Comparison of ENCODE assay signal across 14 cellular contexts in the genomic region with DNA sequence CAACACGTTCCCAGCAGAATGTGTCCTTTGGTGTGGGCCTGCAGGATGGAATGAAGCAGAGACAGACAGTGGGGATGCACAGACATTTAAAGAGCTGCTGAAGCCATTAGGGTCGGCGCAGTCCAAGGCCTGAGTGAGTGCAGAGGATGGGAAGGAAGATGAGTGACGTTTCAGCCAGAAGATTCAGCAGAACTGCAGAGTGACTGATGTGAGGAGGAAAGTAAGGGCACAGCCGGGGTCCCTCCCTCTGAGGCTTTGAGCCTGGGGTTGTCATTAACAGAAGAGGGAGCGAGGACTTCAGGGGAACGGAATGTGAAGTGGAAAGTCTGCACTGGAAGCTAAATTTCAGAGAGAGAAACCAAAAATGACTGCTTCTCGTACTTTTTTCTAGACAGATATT.
DNase-seq lines count a peak whose midpoint lies in the region; ATAC-seq, FAIRE-seq and TF ChIP-seq lines count a peak whose summit lies in the region.
"Had no signal": no experiment of that assay in that cellular context is flagged by ENCODE, and none has a peak within 500 bp of the region (broad histone marks: within the 10 kb centered on the region; RNA-seq: fewer than 3 reads in every experiment).

No MANE protein-coding gene starts in this region.

- H3K4me2 ChIP-seq in H9 (ENCODE audit: insufficient read depth, insufficient read length, low read length) = no peak overlapping the region
- H3K4me2 ChIP-seq in mesenchymal stem cell (ENCODE audit: low read length, poor library complexity, severe bottlenecking) = no peak overlapping the region

- H3K9ac ChIP-seq in H9 (ENCODE audit: extremely low read depth, insufficient read length, low read length) (no peak overlapping the region), mesenchymal stem cell (ENCODE audit: low read length) (peak overlapping the region; percentile 80)

- H2BK15ac ChIP-seq in H9 (ENCODE audit: low read depth, low read length) (no peak overlapping the region), mesenchymal stem cell (ENCODE audit: low read depth, poor library complexity, severe bottlenecking) (no peak overlapping the region)

- H3K36me3 Mint-ChIP-seq in H9 (ENCODE audit: insufficient read depth in 1 of 3, low read depth in 3 of 3) = peaks cover 0 to 5% (median 3%) of the 10 kb centered on the region in 3 experiments; a peak in 4 of 7 replicates

- H4K20me1 ChIP-seq in H9 (ENCODE audit: control insufficient read depth, insufficient read depth, insufficient read length) = no peaks in the 10 kb centered on the region

- H3K4me1 Mint-ChIP-seq in H9 = peaks cover 3 to 4% of the 10 kb centered on the region in 2 experiments; a peak in 3 of 4 replicates

- no peak overlapping the region for H3K4me3 ChIP-seq in esophagus (ENCODE audit: low read depth in 1 of 2, low read length in 2 of 2)
- H3K4me3 ChIP-seq in mesenchymal stem cell (ENCODE audit: insufficient read depth in 1 of 2, low read depth in 1 of 2, low read length in 2 of 2) = peak overlapping the region in 1 of 2 experiments; percentile 62
- H3K4me3 ChIP-seq in tibial artery = no peak overlapping the region

- FAIRE-seq in GM12892 (lab: Jason Lieb, UNC) = no peak
- FAIRE-seq: D721Med, GM19239 had no signal

- H3K27ac ChIP-seq in H9 (ENCODE audit: insufficient read length, low read depth, low read length) (no peak overlapping the region), esophagus (ENCODE audit: low read depth in 2 of 2, low read length in 1 of 2) (peak overlapping the region; percentile 15 to 41), mesenchymal stem cell (ENCODE audit: low read length, poor library complexity, severe bottlenecking) (peak overlapping the region; percentile 90), tibial artery (peak overlapping the region; percentile 59 to 66)

- H2BK5ac ChIP-seq in H9 (ENCODE audit: insufficient read length, low read length) = no peak overlapping the region
- no peak overlapping the region for H2BK5ac ChIP-seq in mesenchymal stem cell (ENCODE audit: low read depth, low read length, poor library complexity, severe bottlenecking)

- no peaks in the 10 kb centered on the region for H3K79me1 ChIP-seq in H9 (ENCODE audit: insufficient read depth, low read depth, low read length, poor library complexity, severe bottlenecking)
- peaks cover 19% of the 10 kb centered on the region for H3K79me1 ChIP-seq in mesenchymal stem cell (replicated peaks; ENCODE audit: low read length, poor library complexity, severe bottlenecking)

- H3K4ac ChIP-seq in H9 (ENCODE audit: low read depth, low read length) (no peak overlapping the region), mesenchymal stem cell (ENCODE audit: low read depth in 1 of 2, low read length in 2 of 2) (peak overlapping the region in 1 of 2 experiments; percentile 0)

- no peak overlapping the region for H3K4me3 Mint-ChIP-seq in H9

- no peak overlapping the region for H3K56ac ChIP-seq in H9 (ENCODE audit: insufficient read length, low read depth, low read length)

- no peak for DNase-seq in H9
- DNase-seq in mesenchymal stem cell = peak; percentile 59
- DNase-seq in tibial artery = no peak
- no peak for DNase-seq in NCI-H2081 (lab: John Stamatoyannopoulos, UW)
- no peak for DNase-seq in RKO (ENCODE audit: low spot score)
- no peak for DNase-seq in GM12892 (ENCODE audit: insufficient read length)
- DNase-seq: activated CD8-positive, alpha-beta memory T cell treated with anti-CD3 and anti-CD28 coated beads, Interleukin-2, amount 50 U/mL, for 4 hours; amygdala; NCI-H187; stimulated activated CD8-positive, alpha-beta memory T cell treated with anti-CD3 and anti-CD28 coated beads, Interleukin-4, amount 100 ng/mL, for 48 hours had no signal

- peak overlapping the region in 2 of 3 experiments; percentile 32 to 56; a peak in 2 of 7 replicates for H3K27ac Mint-ChIP-seq in H9

- peaks cover 2% of the 10 kb centered on the region; the same call in 1 of the 2 replicates for H3K27me3 Mint-ChIP-seq in H9 (ENCODE audit: low read depth)

- H3K4me1 ChIP-seq in H9 (ENCODE audit: insufficient read depth, low read length) = no peaks in the 10 kb centered on the region
- no peaks in the 10 kb centered on the region for H3K4me1 ChIP-seq in esophagus (ENCODE audit: control insufficient read depth in 2 of 2, insufficient read depth in 2 of 2, low read length in 1 of 2)
- peaks cover 11% of the 10 kb centered on the region for H3K4me1 ChIP-seq in mesenchymal stem cell (ENCODE audit: control insufficient read depth, insufficient read depth, low read depth, low read length)
- peaks cover 5 to 21% (median 10%) of the 10 kb centered on the region in 4 donors for H3K4me1 ChIP-seq in tibial artery

- ATAC-seq in GM21576 (IDR thresholded peaks at IDR 0.05; ENCODE audit: unreplicated experiment) = no peak

- H2BK12ac ChIP-seq in H9 (ENCODE audit: insufficient read length, low read depth, low read length) (no peak overlapping the region), mesenchymal stem cell (ENCODE audit: low read length in 2 of 2) (no peak overlapping the region)

- no peak overlapping the region for H2AFZ ChIP-seq in H9 (ENCODE audit: low read length)
- no peak overlapping the region for H2AFZ ChIP-seq in mesenchymal stem cell (ENCODE audit: low read depth, low read length)

- no CpG with 5 or more reads among the region's 8 CpGs for WGBS in H9 (ENCODE audit: extremely low coverage, insufficient read length, low lambda C conversion rate)
- 60 to 65% methylated on average over 8 of the region's 8 CpGs for WGBS in esophagus, 2 donors
- 40% methylated on average over 8 of the region's 8 CpGs for WGBS in mesenchymal stem cell

- no peak overlapping the region for H4K91ac ChIP-seq in H9 (ENCODE audit: insufficient read length, low read depth, low read length)
- H4K91ac ChIP-seq in mesenchymal stem cell (ENCODE audit: low read length) = peak overlapping the region; percentile 93

- intact Hi-C loops in tibial artery (cut with DNase I; ENCODE audit: low total_unique reads) = no loop called here

- H3K36me3 ChIP-seq in esophagus (ENCODE audit: control insufficient read depth in 2 of 2, insufficient read depth in 2 of 2, low read length in 1 of 2) (peaks cover 0 to 6% of the 10 kb centered on the region in 2 donors), mesenchymal stem cell (ENCODE audit: control insufficient read depth in 1 of 2, insufficient read depth in 2 of 2, low read depth in 1 of 2, low read length in 2 of 2) (peaks cover 6 to 38% of the 10 kb centered on the region in 2 experiments), tibial artery (peaks cover 0 to 24% (median 19%) of the 10 kb centered on the region in 3 donors)

- peaks cover 4 to 11% of the 10 kb centered on the region in 2 experiments; a peak in 4 of 5 replicates for H3K9me3 Mint-ChIP-seq in H9

- TF ChIP-seq POLR2A in GM12892 (IDR thresholded peaks at IDR 0.05; ENCODE audit: low read depth, low read length) = no peak

- H3K79me2 ChIP-seq in H9 (ENCODE audit: insufficient read depth, low read length) = no peaks in the 10 kb centered on the region

- no peak overlapping the region for H2BK20ac ChIP-seq in H9 (ENCODE audit: low read depth, low read length, poor library complexity, severe bottlenecking)

- H2BK120ac ChIP-seq in H9 (ENCODE audit: low read depth, low read length, poor library complexity, severe bottlenecking) = no peak overlapping the region
- H2BK120ac ChIP-seq in mesenchymal stem cell (ENCODE audit: low read depth, low read length) = no peak overlapping the region

- H4K8ac ChIP-seq in H9 (replicated peaks; ENCODE audit: insufficient read length, low read depth, low read length) (no peak overlapping the region), mesenchymal stem cell (ENCODE audit: low read length) (peak overlapping the region; percentile 95)

- H3K23ac ChIP-seq in H9 (ENCODE audit: insufficient read length, low read depth, low read length) (no peak overlapping the region), mesenchymal stem cell (ENCODE audit: low read length in 2 of 2) (no peak overlapping the region)

- H2AK5ac ChIP-seq in H9 (ENCODE audit: insufficient read length, low read length) = no peak overlapping the region
- H2AK5ac ChIP-seq in mesenchymal stem cell (ENCODE audit: low read length, severe bottlenecking) = no peak overlapping the region

- H3K18ac ChIP-seq in H9 (ENCODE audit: insufficient read length, low read depth, low read length) (no peak overlapping the region), mesenchymal stem cell (ENCODE audit: low read depth in 1 of 2, low read length in 2 of 2) (peak overlapping the region; percentile 50 to 88)

- TF ChIP-seq CTCF in H9 (conservative IDR thresholded peaks at IDR 0.05) (no peak), tibial artery (IDR thresholded peaks at IDR 0.05) (no peak)

- H4K5ac ChIP-seq in H9 (ENCODE audit: insufficient read length, low read depth, low read length) = no peak overlapping the region

- no peak overlapping the region for H3T11ph ChIP-seq in H9 (ENCODE audit: low read length)

- H3K9me3 ChIP-seq in H9 (ENCODE audit: control insufficient read depth, low read depth, low read length) = no peaks in the 10 kb centered on the region
- H3K9me3 ChIP-seq in esophagus (ENCODE audit: control insufficient read depth in 2 of 2, insufficient read depth in 1 of 2, low read depth in 1 of 2, low read length in 1 of 2) = no peaks in the 10 kb centered on the region
- peaks cover 9% of the 10 kb centered on the region for H3K9me3 ChIP-seq in mesenchymal stem cell (ENCODE audit: control insufficient read depth, low read length)
- H3K9me3 ChIP-seq in tibial artery = no peaks in the 10 kb centered on the region

- H3K14ac ChIP-seq in H9 (ENCODE audit: insufficient read depth, low read length) = no peak overlapping the region
- H3K14ac ChIP-seq in mesenchymal stem cell (ENCODE audit: low read length in 2 of 2) = peak overlapping the region in 1 of 2 experiments; percentile 0

- no peaks in the 10 kb centered on the region for H3K23me2 ChIP-seq in H9 (ENCODE audit: insufficient read length, low read depth, low read length, poor library complexity, severe bottlenecking)

- H3K27me3 ChIP-seq in H9 (ENCODE audit: insufficient read depth, low read length) = no peaks in the 10 kb centered on the region
- no peaks in the 10 kb centered on the region for H3K27me3 ChIP-seq in esophagus (ENCODE audit: control insufficient read depth in 1 of 2, insufficient read depth in 2 of 2, low read length in 2 of 2)
- H3K27me3 ChIP-seq in mesenchymal stem cell (ENCODE audit: control insufficient read depth in 1 of 2, insufficient read depth in 1 of 2, low read length in 2 of 2) = no peaks in the 10 kb centered on the region
- no peaks in the 10 kb centered on the region for H3K27me3 ChIP-seq in tibial artery
